Comparison of ENCODE assay signal across 32 cellular contexts in the genomic region with DNA sequence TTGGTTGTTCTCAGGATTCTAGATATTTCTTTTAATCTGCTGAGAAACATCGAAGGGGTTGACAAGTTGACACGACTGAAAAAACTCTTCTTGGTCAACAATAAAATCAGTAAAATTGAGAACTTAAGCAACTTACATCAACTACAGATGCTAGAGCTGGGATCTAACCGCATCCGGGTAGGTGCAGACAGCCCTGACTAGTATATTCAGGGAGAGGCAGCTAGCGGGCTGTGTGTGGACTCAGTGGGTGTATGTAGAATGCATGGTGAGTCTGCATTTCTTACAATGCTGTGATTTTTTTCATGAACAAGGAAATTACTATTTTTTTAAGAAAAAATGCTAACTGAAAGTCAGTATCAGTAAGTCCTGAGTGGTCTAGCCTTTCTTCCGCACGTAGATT. TPM values are rescaled to one million over a fixed set of nuclear protein-coding genes. Genes with fewer than 3 reads are reported as not detected.
"Had no signal": no experiment of that assay in that cellular context is flagged by ENCODE, and none has a peak within 500 bp of the region (broad histone marks: within the 10 kb centered on the region; RNA-seq: fewer than 3 reads in every experiment).

No MANE protein-coding gene starts in this region.

- H3K9me3 ChIP-seq: ascending aorta had no signal

- H3K4me3 ChIP-seq: ascending aorta, cardiac muscle cell had no signal

- ATAC-seq: activated CD8-positive, alpha-beta T cell treated with anti-CD3 and anti-CD28 coated beads for 36 hours; activated T-cell treated with anti-CD3 and anti-CD28 coated beads, Interleukin-2, amount 50 U/mL, for 4 hours had no signal

- H3K4me3 Mint-ChIP-seq: activated B cell treated with CpG ODN at 0.5 μM for 24 hours; activated CD4-positive, alpha-beta memory T cell treated with anti-CD3 and anti-CD28 coated beads for 36 hours; activated CD4-positive, alpha-beta T cell treated with anti-CD3 and anti-CD28 coated beads, Interleukin-2, amount 10 ng/mL, durations not matched to agents 24 days and 14 days; activated CD8-positive, alpha-beta T cell treated with anti-CD3 and anti-CD28 coated beads for 36 hours; activated naive CD4-positive, alpha-beta T cell treated with anti-CD3 and anti-CD28 coated beads, Interleukin-2, amount 10 ng/mL, durations not matched to agents 7 days and 5 days; activated naive CD4-positive, alpha-beta T cell treated with anti-CD3 and anti-CD28 coated beads, Interleukin-2, amount 50 U/mL, for 24 hours; activated naive CD8-positive, alpha-beta T cell; activated T-cell treated with anti-CD3 and anti-CD28 coated beads, Interleukin-2, amount 50 U/mL, for 4 hours; brain; T-helper 1 cell treated with Interleukin-12 subunit alpha and Interleukin-12 subunit beta and Interleukin-4 antibody, amounts not matched to agents 30 μg/mL and 1 μg/mL, for 36 hours; T-helper 2 cell treated with Interferon-gamma antibody and Interleukin-4, amounts not matched to agents 5 μg/mL and 100 μg/mL, for 36 hours had no signal

- H3K27ac ChIP-seq: ascending aorta, cardiac muscle cell, VCaP had no signal

- H3K27me3 Mint-ChIP-seq: activated B cell treated with CpG ODN at 0.5 μM for 24 hours; activated CD4-positive, alpha-beta memory T cell treated with anti-CD3 and anti-CD28 coated beads for 36 hours; activated CD4-positive, alpha-beta T cell treated with anti-CD3 and anti-CD28 coated beads, Interleukin-2, amount 10 ng/mL, durations not matched to agents 24 days and 14 days; activated CD8-positive, alpha-beta T cell treated with anti-CD3 and anti-CD28 coated beads for 36 hours; activated naive CD4-positive, alpha-beta T cell treated with anti-CD3 and anti-CD28 coated beads, Interleukin-2, amount 10 ng/mL, durations not matched to agents 7 days and 5 days; activated naive CD4-positive, alpha-beta T cell treated with anti-CD3 and anti-CD28 coated beads, Interleukin-2, amount 50 U/mL, for 24 hours; activated naive CD8-positive, alpha-beta T cell; brain had no signal

- H3K27ac Mint-ChIP-seq: activated B cell treated with CpG ODN at 0.5 μM for 24 hours; activated CD4-positive, alpha-beta memory T cell treated with anti-CD3 and anti-CD28 coated beads for 36 hours; activated CD4-positive, alpha-beta T cell treated with anti-CD3 and anti-CD28 coated beads, Interleukin-2, amount 10 ng/mL, durations not matched to agents 24 days and 14 days; activated CD8-positive, alpha-beta T cell treated with anti-CD3 and anti-CD28 coated beads for 36 hours; activated naive CD4-positive, alpha-beta T cell treated with anti-CD3 and anti-CD28 coated beads, Interleukin-2, amount 10 ng/mL, durations not matched to agents 7 days and 5 days; activated naive CD4-positive, alpha-beta T cell treated with anti-CD3 and anti-CD28 coated beads, Interleukin-2, amount 50 U/mL, for 24 hours; activated naive CD8-positive, alpha-beta T cell; activated T-helper 2 cell treated with anti-CD3 and anti-CD28 coated beads, Interferon-gamma antibody, Interleukin-2, Interleukin-4, amounts not matched to agents 10 μg/mL and 5 μg/mL and 100 μg/mL, durations not matched to agents 14 hours and 24 hours and 36 hours; brain; T-helper 1 cell treated with Interleukin-12 subunit alpha and Interleukin-12 subunit beta and Interleukin-4 antibody, amounts not matched to agents 30 μg/mL and 1 μg/mL, for 36 hours; T-helper 2 cell treated with Interferon-gamma antibody and Interleukin-4, amounts not matched to agents 5 μg/mL and 100 μg/mL, for 36 hours had no signal

- H3K9me3 Mint-ChIP-seq: activated B cell treated with CpG ODN at 0.5 μM for 24 hours; activated CD4-positive, alpha-beta memory T cell treated with anti-CD3 and anti-CD28 coated beads for 36 hours; activated CD4-positive, alpha-beta T cell treated with anti-CD3 and anti-CD28 coated beads, Interleukin-2, amount 10 ng/mL, durations not matched to agents 24 days and 14 days; activated CD8-positive, alpha-beta T cell treated with anti-CD3 and anti-CD28 coated beads for 36 hours; activated naive CD4-positive, alpha-beta T cell treated with anti-CD3 and anti-CD28 coated beads, Interleukin-2, amount 10 ng/mL, durations not matched to agents 7 days and 5 days; activated naive CD4-positive, alpha-beta T cell treated with anti-CD3 and anti-CD28 coated beads, Interleukin-2, amount 50 U/mL, for 24 hours; activated T-cell treated with anti-CD3 and anti-CD28 coated beads, Interleukin-2, amount 50 U/mL, for 4 hours; activated T-helper 2 cell treated with anti-CD3 and anti-CD28 coated beads, Interferon-gamma antibody, Interleukin-2, Interleukin-4, amounts not matched to agents 10 μg/mL and 5 μg/mL and 100 μg/mL, durations not matched to agents 14 hours and 24 hours and 36 hours; brain; T-helper 1 cell treated with Interleukin-12 subunit alpha and Interleukin-12 subunit beta and Interleukin-4 antibody, amounts not matched to agents 30 μg/mL and 1 μg/mL, for 36 hours; T-helper 2 cell treated with Interferon-gamma antibody and Interleukin-4, amounts not matched to agents 5 μg/mL and 100 μg/mL, for 36 hours had no signal

- DNase-seq: activated B cell treated with CpG ODN at 0.5 μM for 24 hours; activated CD4-positive, alpha-beta memory T cell treated with anti-CD3 and anti-CD28 coated beads for 36 hours; activated CD4-positive, alpha-beta T cell treated with anti-CD3 and anti-CD28 coated beads for 4 hours; activated CD4-positive, alpha-beta T cell treated with anti-CD3 and anti-CD28 coated beads, Interleukin-2, amount 10 ng/mL, durations not matched to agents 24 days and 14 days; activated CD4-positive, alpha-beta T cell treated with anti-CD3 and anti-CD28 coated beads, Interleukin-2, amount 50 U/mL, for 1 hour; activated CD4-positive, alpha-beta T cell treated with anti-CD3 and anti-CD28 coated beads, Interleukin-2, amount 50 U/mL, for 4 hours; activated CD4-positive, CD25-positive, alpha-beta regulatory T cell treated with anti-CD3 and anti-CD28 coated beads, Interleukin-2, amount 50 U/mL, for 72 hours; activated CD8-positive, alpha-beta memory T cell treated with anti-CD3 and anti-CD28 coated beads, Interleukin-2, amount 50 U/mL, for 4 hours; activated CD8-positive, alpha-beta T cell treated with anti-CD3 and anti-CD28 coated beads for 36 hours; activated effector memory CD4-positive, alpha-beta T cell treated with Interleukin-2 at 50 U/mL for 16 hours; activated gamma-delta T cell; activated naive CD4-positive, alpha-beta T cell treated with anti-CD3 and anti-CD28 coated beads, Interleukin-2, amount 10 ng/mL, durations not matched to agents 7 days and 5 days; activated naive CD4-positive, alpha-beta T cell treated with Interleukin-2 at 50 U/mL for 16 hours; activated T-cell treated with anti-CD3 and anti-CD28 coated beads for 4 hours; activated T-cell treated with anti-CD3 and anti-CD28 coated beads, Interleukin-2, amount 50 U/mL, for 1 hour; activated T-cell treated with anti-CD3 and anti-CD28 coated beads, Interleukin-2, amount 50 U/mL, for 4 hours; amygdala; anterior cingulate cortex; central memory CD4-positive, alpha-beta T cell; SW 1271; T-helper 1 cell; T-helper 2 cell; T-helper 9 cell had no signal

- H3K36me3 Mint-ChIP-seq: activated naive CD8-positive, alpha-beta T cell had no signal

- H3K4me1 Mint-ChIP-seq: activated naive CD4-positive, alpha-beta T cell treated with anti-CD3 and anti-CD28 coated beads, Interleukin-2, amount 10 ng/mL, durations not matched to agents 7 days and 5 days had no signal

- H3K27me3 ChIP-seq: ascending aorta, cardiac muscle cell had no signal

RNA-seq across cellular contexts. Expression of a gene that starts 11.0 kb away (rescaled TPM):
- total RNA-seq: ascending aorta had no signal
